In the genomic region with DNA sequence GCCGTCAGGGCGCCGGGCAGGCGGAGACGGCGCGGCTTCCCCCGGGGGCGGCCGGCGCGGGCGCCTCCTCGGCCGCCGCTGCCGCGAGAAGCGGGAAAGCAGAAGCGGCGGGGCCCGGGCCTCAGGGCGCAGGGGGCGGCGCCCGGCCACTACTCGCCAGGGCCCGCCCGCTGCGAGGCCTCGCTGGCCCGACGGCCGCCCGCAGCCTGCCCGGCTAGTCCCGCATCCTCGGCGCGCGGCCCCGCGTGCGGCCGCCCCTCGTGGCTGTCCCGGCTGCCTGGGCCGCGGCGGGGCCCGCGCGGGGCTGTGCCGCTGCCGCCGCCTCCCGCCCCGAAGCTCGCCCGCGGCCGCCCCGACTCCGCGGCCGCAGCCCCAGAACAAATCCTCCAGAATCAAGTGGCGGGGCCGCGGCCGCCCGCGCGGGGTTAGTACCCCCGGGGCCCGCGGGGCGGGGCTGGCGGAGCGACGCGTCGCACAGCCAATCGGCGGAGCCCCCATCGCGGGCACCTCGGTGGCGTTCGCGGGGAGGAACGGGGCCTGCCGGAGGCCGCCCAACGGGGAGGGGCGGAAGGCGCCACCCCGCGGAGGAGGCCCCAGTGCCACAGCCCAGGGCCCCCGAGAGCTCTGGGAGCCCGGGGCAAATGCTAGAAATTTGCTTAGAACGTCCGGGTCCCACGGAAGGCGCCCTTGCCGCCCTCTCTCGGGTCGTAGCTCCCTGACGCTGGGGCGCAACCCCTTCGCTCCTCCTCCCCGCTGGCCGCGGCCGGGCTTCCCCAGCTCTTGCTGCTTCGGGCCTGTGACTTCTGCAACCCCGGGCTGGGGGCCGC, we compare ENCODE assay signal across 1 cellular context.
TF ChIP-seq lines count a peak whose summit lies in the region.

A gene (minus strand): TSS at position 401 of the 827 bp plus-strand sequence. CDS start 408 bp downstream, outside the sequence.

TF ChIP-seq in GM12878, 131 proteins besides CTCF, POLR2A, EP300 and RAD21 (continued from another document):
- TF ChIP-seq, protein P1, sequence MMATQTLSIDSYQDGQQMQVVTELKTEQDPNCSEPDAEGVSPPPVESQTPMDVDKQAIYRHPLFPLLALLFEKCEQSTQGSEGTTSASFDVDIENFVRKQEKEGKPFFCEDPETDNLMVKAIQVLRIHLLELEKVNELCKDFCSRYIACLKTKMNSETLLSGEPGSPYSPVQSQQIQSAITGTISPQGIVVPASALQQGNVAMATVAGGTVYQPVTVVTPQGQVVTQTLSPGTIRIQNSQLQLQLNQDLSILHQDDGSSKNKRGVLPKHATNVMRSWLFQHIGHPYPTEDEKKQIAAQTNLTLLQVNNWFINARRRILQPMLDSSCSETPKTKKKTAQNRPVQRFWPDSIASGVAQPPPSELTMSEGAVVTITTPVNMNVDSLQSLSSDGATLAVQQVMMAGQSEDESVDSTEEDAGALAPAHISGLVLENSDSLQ (IDR thresholded peaks at IDR 0.05), result peak; percentile 96
- TF ChIP-seq CREM (IDR thresholded peaks at IDR 0.05; ENCODE audit: low read depth) (peak; percentile 47; the same call in 1 of the 2 replicates), NR2F1 (conservative IDR thresholded peaks at IDR 0.05) (peak; percentile 77), SRF (IDR thresholded peaks at IDR 0.05; ENCODE audit: low read depth in 2 of 2, low read length in 2 of 2) (no peak), TCF3 (IDR thresholded peaks at IDR 0.05; ENCODE audit: borderline replicate concordance, insufficient read depth, low read depth, low read length) (peak; percentile 6; the same call in 1 of the 2 replicates), POU2F2 (IDR thresholded peaks at IDR 0.05; ENCODE audit: borderline replicate concordance, low read depth, low read length) (peak; percentile 68; the same call in 2 of the 3 replicates), WRNIP1 (IDR thresholded peaks at IDR 0.05; ENCODE audit: borderline replicate concordance, low read depth, low read length) (no peak), SIX5 (IDR thresholded peaks at IDR 0.05; ENCODE audit: low read depth, low read length, severe bottlenecking) (no peak), PAX5 (IDR thresholded peaks at IDR 0.05; ENCODE audit: borderline replicate concordance, low read depth, low read length) (0 out of 2 replicates have a peak, but pooled peaks have one; percentile 8), RBBP5 (conservative IDR thresholded peaks at IDR 0.05) (no peak), NR2C2 (IDR thresholded peaks at IDR 0.05; ENCODE audit: borderline replicate concordance, control insufficient read depth, insufficient read length, low read depth) (no peak), EGR1 (IDR thresholded peaks at IDR 0.05; ENCODE audit: borderline replicate concordance in 1 of 2, low read depth in 2 of 2, low read length in 2 of 2) (peak in 1 of 2 experiments; percentile 35; a peak in 1 of 3 replicates), BHLHE40 (IDR thresholded peaks at IDR 0.05; ENCODE audit: borderline replicate concordance in 1 of 2, low read depth in 2 of 2, low read length in 1 of 2) (peak; percentile 31 to 66; a peak in 3 of 4 replicates), IKZF1 (conservative IDR thresholded peaks at IDR 0.05) (peak; percentile 44), SMC3 (IDR thresholded peaks at IDR 0.05; ENCODE audit: borderline replicate concordance, low read length) (0 out of 2 replicates have a peak, but pooled peaks have one; percentile 21), SMARCA5 (IDR thresholded peaks at IDR 0.05) (0 out of 2 replicates have a peak, but pooled peaks have one; percentile 18)
